In the genomic region with DNA sequence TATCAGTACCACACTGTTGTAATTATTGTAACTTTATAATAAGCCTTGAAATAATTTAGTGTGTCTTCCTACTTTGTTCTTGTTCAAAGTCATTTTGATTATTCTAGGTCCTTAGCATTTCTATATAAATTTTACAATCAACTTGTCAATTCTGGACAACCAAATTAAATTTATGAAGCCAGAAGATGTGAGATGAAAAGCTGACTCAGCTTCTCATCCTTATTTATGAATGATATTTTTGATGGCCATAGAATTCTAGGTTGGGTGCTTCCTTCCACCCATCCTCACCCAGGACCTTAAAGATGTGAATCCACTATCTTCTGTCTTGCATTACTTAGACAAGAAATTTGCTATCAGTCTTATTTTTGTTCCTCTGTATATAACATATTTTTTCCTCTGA, we compare ENCODE assay signal across 24 cellular contexts.
"Had no signal": no experiment of that assay in that cellular context is flagged by ENCODE, and none has a peak within 500 bp of the region (broad histone marks: within the 10 kb centered on the region; RNA-seq: fewer than 3 reads in every experiment).

No MANE protein-coding gene starts in this region.

- H3K4me3 ChIP-seq: coronary artery, dorsolateral prefrontal cortex, esophagus squamous epithelium, gastrocnemius medialis, heart right ventricle, left lung, lower lobe of right lung, mucosa of descending colon had no signal

- ATAC-seq: esophagus mucosa, gastrocnemius medialis, heart right ventricle, left cardiac atrium, left lung, left ventricle myocardium superior, lower lobe of right lung, mucosa of descending colon had no signal

- H3K36me3 ChIP-seq: esophagus squamous epithelium, gastrocnemius medialis, heart right ventricle, left lung, lower lobe of right lung had no signal

- H3K9me3 ChIP-seq: esophagus squamous epithelium, gastrocnemius medialis, mucosa of descending colon had no signal

- FAIRE-seq: colon, endothelial cell of umbilical vein, islet of Langerhans, keratinocyte had no signal

- H3K27me3 ChIP-seq: dorsolateral prefrontal cortex, esophagus squamous epithelium, gastrocnemius medialis, heart right ventricle, left lung had no signal

- H3K27ac ChIP-seq: coronary artery, dorsolateral prefrontal cortex, esophagus squamous epithelium, gastrocnemius medialis, heart right ventricle, left lung, lower lobe of right lung had no signal

- DNase-seq: dermis blood vessel endothelial cell; dorsolateral prefrontal cortex; effector CD4-positive, alpha-beta T cell; effector memory CD4-positive, alpha-beta T cell; esophagus squamous epithelium; foreskin fibroblast; foreskin melanocyte; gastrocnemius medialis; glutamatergic neuron; head of caudate nucleus; heart right ventricle; hippocampal formation; left cardiac atrium; left lung; left ventricle myocardium superior; lower lobe of right lung; mesenchymal stem cell; mucosa of descending colon had no signal

- H3K4me1 ChIP-seq: esophagus squamous epithelium, gastrocnemius medialis, left lung, lower lobe of right lung had no signal
